In genomic region chr4:185966549-185966948, GRCh38 we compare ENCODE assay signal across 28 cellular contexts.
A peak's percentile ranks its signal among the peaks of the same experiment; 100 is the strongest.
DNase-seq lines count a peak whose midpoint lies in the region; ATAC-seq, FAIRE-seq and TF ChIP-seq lines count a peak whose summit lies in the region.
"Had no signal": no experiment of that assay in that cellular context is flagged by ENCODE, and none has a peak within 500 bp of the region (broad histone marks: within the 10 kb centered on the region; RNA-seq: fewer than 3 reads in every experiment).

No MANE protein-coding gene starts in this region.

- WGBS in GM23248 (ENCODE audit: low coverage in 1 of 2, low lambda C conversion rate in 2 of 2, missing lambda C conversion rate in 2 of 2), 2 experiments = 53 to 54% methylated on average over 8 of the region's 8 CpGs

- H3K9me3 Mint-ChIP-seq in astrocyte (ENCODE audit: unreplicated experiment) = no peaks in the 10 kb centered on the region
- no peaks in the 10 kb centered on the region for H3K9me3 Mint-ChIP-seq in activated CD4-positive, alpha-beta memory T cell treated with anti-CD3 and anti-CD28 coated beads, Interleukin-2, amount 10 ng/mL, durations not matched to agents 7 days and 5 days
- H3K9me3 Mint-ChIP-seq: activated naive CD4-positive, alpha-beta T cell treated with anti-CD3 and anti-CD28 coated beads, Interleukin-2, amount 50 U/mL, for 72 hours; IgD-negative memory B cell; T-cell had no signal

- H3K4me3 ChIP-seq in GM23248 (no peak overlapping the region), astrocyte (ENCODE audit: insufficient read depth, low read depth, low read length) (no peak overlapping the region), left ventricle myocardium inferior (no peak overlapping the region), skeletal muscle tissue (ENCODE audit: low read length in 3 of 3) (no peak overlapping the region)
- H3K4me3 ChIP-seq: gastrocnemius medialis, hepatocyte, pancreas, transverse colon had no signal

- CTCF ChIA-PET in activated CD4-positive, alpha-beta memory T cell treated with anti-CD3 and anti-CD28 coated beads, Interleukin-2, amount 10 ng/mL, durations not matched to agents 7 days and 5 days (lab: Charles Lee) = no interaction called here

- H3K9ac ChIP-seq in GM23248 = no peak overlapping the region
- H3K9ac ChIP-seq in astrocyte (ENCODE audit: low read length) = no peak overlapping the region
- no peak overlapping the region for H3K9ac ChIP-seq in skeletal muscle tissue (ENCODE audit: low read depth in 1 of 3, low read length in 3 of 3)

- ATAC-seq in HG03039 (IDR thresholded peaks at IDR 0.05; ENCODE audit: unreplicated experiment) (no peak), HG02852 (IDR thresholded peaks at IDR 0.05; ENCODE audit: unreplicated experiment) (no peak)
- ATAC-seq: activated naive CD4-positive, alpha-beta T cell treated with anti-CD3 and anti-CD28 coated beads, Interleukin-2, amount 50 U/mL, for 72 hours; pancreas; T-cell had no signal

- H3K4me1 ChIP-seq in GM23248 (ENCODE audit: insufficient read depth) (no peaks in the 10 kb centered on the region), astrocyte (ENCODE audit: insufficient read depth, low read length) (no peaks in the 10 kb centered on the region), left ventricle myocardium inferior (peaks cover 17% of the 10 kb centered on the region), skeletal muscle tissue (ENCODE audit: control insufficient read depth in 3 of 3, insufficient read depth in 3 of 3, low read length in 3 of 3) (no peaks in the 10 kb centered on the region)
- H3K4me1 ChIP-seq: gastrocnemius medialis, pancreas, transverse colon had no signal

- peaks cover 20% of the 10 kb centered on the region for H3K4me1 Mint-ChIP-seq in astrocyte (ENCODE audit: low read depth, unreplicated experiment)
- no peaks in the 10 kb centered on the region for H3K4me1 Mint-ChIP-seq in activated CD4-positive, alpha-beta memory T cell treated with anti-CD3 and anti-CD28 coated beads, Interleukin-2, amount 10 ng/mL, durations not matched to agents 7 days and 5 days
- H3K4me1 Mint-ChIP-seq: T-cell had no signal

- intact Hi-C loops in left ventricle myocardium inferior (cut with micrococcal nuclease) = no loop called here

- H3K79me2 ChIP-seq in GM23248 (ENCODE audit: insufficient read depth) = no peaks in the 10 kb centered on the region
- H3K79me2 ChIP-seq in astrocyte (ENCODE audit: insufficient read depth, low read length) = no peaks in the 10 kb centered on the region
- H3K79me2 ChIP-seq: hepatocyte had no signal

- no peaks in the 10 kb centered on the region for H3K9me2 ChIP-seq in GM23248 (ENCODE audit: insufficient read depth)

- H3K27me3 ChIP-seq in GM23248 (replicated peaks; ENCODE audit: insufficient read depth) (0 out of 2 replicates have a peak, but pooled peaks cover 3% of the 10 kb centered on the region), astrocyte (ENCODE audit: insufficient read depth, low read length) (peaks cover 2% of the 10 kb centered on the region), left ventricle myocardium inferior (ENCODE audit: low read depth) (no peaks in the 10 kb centered on the region), skeletal muscle tissue (ENCODE audit: control insufficient read depth in 3 of 3, insufficient read depth in 3 of 3, low read length in 3 of 3) (no peaks in the 10 kb centered on the region)
- H3K27me3 ChIP-seq: gastrocnemius medialis, hepatocyte, pancreas, transverse colon had no signal

- TF ChIP-seq CTCF in astrocyte (IDR thresholded peaks at IDR 0.05; ENCODE audit: insufficient read depth, low read depth, low read length) (no peak), left ventricle myocardium inferior (IDR thresholded peaks at IDR 0.05; ENCODE audit: borderline replicate concordance) (no peak)

- no peaks in the 10 kb centered on the region for H3K36me3 ChIP-seq in GM23248 (ENCODE audit: low read depth)
- no peaks in the 10 kb centered on the region for H3K36me3 ChIP-seq in astrocyte (ENCODE audit: insufficient read depth, low read length)
- no peaks in the 10 kb centered on the region for H3K36me3 ChIP-seq in left ventricle myocardium inferior
- H3K36me3 ChIP-seq in skeletal muscle tissue (ENCODE audit: control insufficient read depth in 3 of 3, insufficient read depth in 3 of 3, low read length in 3 of 3) = no peaks in the 10 kb centered on the region
- H3K36me3 ChIP-seq: gastrocnemius medialis, pancreas, transverse colon had no signal

- H2AFZ ChIP-seq in GM23248 (no peak overlapping the region), astrocyte (ENCODE audit: low read depth, low read length) (peak overlapping the region; percentile 39)
- H2AFZ ChIP-seq: hepatocyte had no signal

- POLR2A ChIA-PET in activated CD4-positive, alpha-beta memory T cell treated with anti-CD3 and anti-CD28 coated beads, Interleukin-2, amount 10 ng/mL, durations not matched to agents 7 days and 5 days (lab: Charles Lee) = no interaction called here

- peak overlapping the region; percentile 20 for H3K4me3 Mint-ChIP-seq in astrocyte (ENCODE audit: unreplicated experiment)
- H3K4me3 Mint-ChIP-seq in activated CD4-positive, alpha-beta memory T cell treated with anti-CD3 and anti-CD28 coated beads, Interleukin-2, amount 10 ng/mL, durations not matched to agents 7 days and 5 days = no peak overlapping the region
- H3K4me3 Mint-ChIP-seq: B cell, T-cell had no signal

- H4K20me1 ChIP-seq in GM23248 (ENCODE audit: insufficient read depth) (no peaks in the 10 kb centered on the region), astrocyte (ENCODE audit: insufficient read depth, low read length) (no peaks in the 10 kb centered on the region)

- H3K4me2 ChIP-seq in GM23248 (ENCODE audit: unreplicated experiment) (peak overlapping the region; percentile 25), astrocyte (ENCODE audit: low read length) (peak overlapping the region; percentile 12)
- H3K4me2 ChIP-seq: hepatocyte had no signal

- no peaks in the 10 kb centered on the region for H3K9me3 ChIP-seq in GM23248 (ENCODE audit: low read depth)
- H3K9me3 ChIP-seq in astrocyte (ENCODE audit: insufficient read depth, low read depth, low read length) = no peaks in the 10 kb centered on the region
- H3K9me3 ChIP-seq in left ventricle myocardium inferior (replicated peaks) = no peaks in the 10 kb centered on the region
- H3K9me3 ChIP-seq in skeletal muscle tissue (ENCODE audit: control insufficient read depth in 3 of 3, low read length in 3 of 3) = no peaks in the 10 kb centered on the region
- H3K9me3 ChIP-seq: gastrocnemius medialis, transverse colon had no signal

- no peaks in the 10 kb centered on the region for H3F3A ChIP-seq in GM23248 (ENCODE audit: insufficient read depth)

- no peak overlapping the region for H3K27ac ChIP-seq in GM23248
- H3K27ac ChIP-seq in astrocyte (ENCODE audit: low read depth, low read length) = no peak overlapping the region
- H3K27ac ChIP-seq in left ventricle myocardium inferior (replicated peaks) = peak overlapping the region; percentile 45
- peak overlapping the region; percentile 23 for H3K27ac ChIP-seq in skeletal muscle tissue (ENCODE audit: low read depth, low read length)
- H3K27ac ChIP-seq: hepatocyte, pancreas, transverse colon had no signal

- no peak for DNase-seq in GM23248
- DNase-seq in astrocyte (ENCODE audit: low read depth) = no peak
- DNase-seq in left ventricle myocardium inferior = no peak
- no peak for DNase-seq in amniotic stem cell (lab: John Stamatoyannopoulos, UW)
- DNase-seq in activated CD4-positive, alpha-beta memory T cell treated with anti-CD3 and anti-CD28 coated beads, Interleukin-2, amount 10 ng/mL, durations not matched to agents 7 days and 5 days = no peak
- DNase-seq: ACHN; activated CD4-positive, alpha-beta T cell treated with anti-CD3 and anti-CD28 coated beads for 48 hours; activated CD8-positive, alpha-beta memory T cell treated with anti-CD3 and anti-CD28 coated beads for 24 hours; activated effector memory CD4-positive, alpha-beta T cell treated with Interleukin-2 at 50 U/mL for 16 hours; anterior cingulate cortex; central memory CD4-positive, alpha-beta T cell; gastrocnemius medialis; NCI-H1436 treated with DMSO at 0.1 percent for 48 hours; NCI-H2081 treated with DMSO at 0.1 percent for 48 hours; NCI-H345; pancreas; stimulated activated CD4-positive, alpha-beta T cell treated with anti-CD3 and anti-CD28 coated beads, Interleukin-12 subunit alpha, Interleukin-12 subunit beta, amount 100 ng/mL, for 4 hours; stimulated activated CD4-positive, alpha-beta T cell treated with anti-CD3 and anti-CD28 coated beads, Interleukin-4, amount 100 ng/mL, for 1 hour; T-cell; transverse colon had no signal

- no peak overlapping the region for H3K27ac Mint-ChIP-seq in astrocyte (ENCODE audit: unreplicated experiment)
- no peak overlapping the region for H3K27ac Mint-ChIP-seq in activated CD4-positive, alpha-beta memory T cell treated with anti-CD3 and anti-CD28 coated beads, Interleukin-2, amount 10 ng/mL, durations not matched to agents 7 days and 5 days
- H3K27ac Mint-ChIP-seq: activated naive CD4-positive, alpha-beta T cell treated with anti-CD3 and anti-CD28 coated beads, Interleukin-2, amount 50 U/mL, for 72 hours; B cell; T-cell had no signal

- FAIRE-seq in astrocyte (lab: Jason Lieb, UNC) = no peak
- FAIRE-seq: endometrium, pancreas had no signal

- no peaks in the 10 kb centered on the region for H3K27me3 Mint-ChIP-seq in astrocyte (ENCODE audit: low read depth, unreplicated experiment)
- peaks cover 2% of the 10 kb centered on the region for H3K27me3 Mint-ChIP-seq in activated CD4-positive, alpha-beta memory T cell treated with anti-CD3 and anti-CD28 coated beads, Interleukin-2, amount 10 ng/mL, durations not matched to agents 7 days and 5 days
- H3K27me3 Mint-ChIP-seq: B cell had no signal

- no peaks in the 10 kb centered on the region for H3K36me3 Mint-ChIP-seq in astrocyte (ENCODE audit: low read depth, unreplicated experiment)
- H3K36me3 Mint-ChIP-seq in activated CD4-positive, alpha-beta memory T cell treated with anti-CD3 and anti-CD28 coated beads, Interleukin-2, amount 10 ng/mL, durations not matched to agents 7 days and 5 days (ENCODE audit: low read depth) = no peaks in the 10 kb centered on the region
- H3K36me3 Mint-ChIP-seq: activated naive CD4-positive, alpha-beta T cell treated with anti-CD3 and anti-CD28 coated beads, Interleukin-2, amount 50 U/mL, for 72 hours; IgD-negative memory B cell; T-cell had no signal

- in situ Hi-C loops in GM23248 (cut with MboI) = no loop called here

Comparison
In these comparisons a context has a peak if more than half of its experiments do, and no peak if none do; other contexts are left out.
1. H3K27ac ChIP-seq: peak in left ventricle myocardium inferior (single experiment) and skeletal muscle tissue (single experiment); none in GM23248 (single experiment) and astrocyte (single experiment).